Comparison of ENCODE assay signal across 21 cellular contexts in genomic region chr11:116404143-116404800, GRCh38.
"Had no signal": no experiment of that assay in that cellular context is flagged by ENCODE, and none has a peak within 500 bp of the region (broad histone marks: within the 10 kb centered on the region; RNA-seq: fewer than 3 reads in every experiment).

No MANE protein-coding gene starts in this region.

- H3K9me3 Mint-ChIP-seq: activated CD8-positive, alpha-beta T cell treated with anti-CD3 and anti-CD28 coated beads for 36 hours; activated naive CD4-positive, alpha-beta T cell treated with anti-CD3 and anti-CD28 coated beads, Interleukin-2, amount 10 ng/mL, durations not matched to agents 7 days and 5 days; activated naive CD8-positive, alpha-beta T cell treated with anti-CD3 and anti-CD28 coated beads for 36 hours; activated T-cell treated with anti-CD3 and anti-CD28 coated beads, Interleukin-2, amount 50 U/mL, for 72 hours; activated T-helper 2 cell treated with anti-CD3 and anti-CD28 coated beads, Interferon-gamma antibody, Interleukin-2, Interleukin-4, amounts not matched to agents 10 μg/mL and 5 μg/mL and 100 μg/mL, durations not matched to agents 14 hours and 24 hours and 36 hours had no signal

- H3K27ac Mint-ChIP-seq: activated CD8-positive, alpha-beta T cell treated with anti-CD3 and anti-CD28 coated beads for 36 hours; activated naive CD4-positive, alpha-beta T cell treated with anti-CD3 and anti-CD28 coated beads, Interleukin-2, amount 10 ng/mL, durations not matched to agents 7 days and 5 days; activated naive CD8-positive, alpha-beta T cell treated with anti-CD3 and anti-CD28 coated beads for 36 hours; activated T-cell treated with anti-CD3 and anti-CD28 coated beads, Interleukin-2, amount 50 U/mL, for 72 hours; activated T-helper 2 cell treated with anti-CD3 and anti-CD28 coated beads, Interferon-gamma antibody, Interleukin-2, Interleukin-4, amounts not matched to agents 10 μg/mL and 5 μg/mL and 100 μg/mL, durations not matched to agents 14 hours and 24 hours and 36 hours; T-helper 17 cell had no signal

- H3K4me3 Mint-ChIP-seq: activated CD8-positive, alpha-beta T cell treated with anti-CD3 and anti-CD28 coated beads for 36 hours; activated naive CD4-positive, alpha-beta T cell treated with anti-CD3 and anti-CD28 coated beads, Interleukin-2, amount 10 ng/mL, durations not matched to agents 7 days and 5 days; activated naive CD8-positive, alpha-beta T cell treated with anti-CD3 and anti-CD28 coated beads for 36 hours; activated T-cell treated with anti-CD3 and anti-CD28 coated beads, Interleukin-2, amount 50 U/mL, for 72 hours; T-helper 17 cell had no signal

- DNase-seq: activated CD4-positive, alpha-beta T cell treated with anti-CD3 and anti-CD28 coated beads for 4 hours; activated CD8-positive, alpha-beta memory T cell treated with anti-CD3 and anti-CD28 coated beads, Interleukin-2, amount 50 U/mL, for 4 hours; activated CD8-positive, alpha-beta T cell treated with anti-CD3 and anti-CD28 coated beads for 36 hours; activated gamma-delta T cell treated with Interleukin-2 at 50 U/mL for 16 hours; activated naive CD4-positive, alpha-beta T cell treated with anti-CD3 and anti-CD28 coated beads, Interleukin-2, amount 10 ng/mL, durations not matched to agents 7 days and 5 days; activated naive CD8-positive, alpha-beta T cell treated with anti-CD3 and anti-CD28 coated beads for 36 hours; activated T-cell treated with anti-CD3 and anti-CD28 coated beads, Interleukin-2, amount 50 U/mL, for 72 hours; cerebellar nuclear complex; Karpas-422; NCI-H146; NCI-H187 treated with DMSO at 0.1 percent for 48 hours; NCI-H446; NCI-H526; PC-3; SHP77; T-helper 17 cell; T-helper 9 cell had no signal

- H3K4me1 Mint-ChIP-seq: activated naive CD4-positive, alpha-beta T cell treated with anti-CD3 and anti-CD28 coated beads, Interleukin-2, amount 10 ng/mL, durations not matched to agents 7 days and 5 days; activated naive CD8-positive, alpha-beta T cell treated with anti-CD3 and anti-CD28 coated beads for 36 hours; T-helper 17 cell had no signal

- ATAC-seq: activated CD4-positive, CD25-positive, alpha-beta regulatory T cell treated with anti-CD3 and anti-CD28 coated beads, Interleukin-2, amount 50 U/mL, for 24 hours; activated CD8-positive, alpha-beta T cell treated with anti-CD3 and anti-CD28 coated beads for 36 hours; activated T-cell treated with anti-CD3 and anti-CD28 coated beads, Interleukin-2, amount 50 U/mL, for 72 hours; K562; PC-3; T-helper 17 cell had no signal

- H3K27me3 Mint-ChIP-seq: activated naive CD4-positive, alpha-beta T cell treated with anti-CD3 and anti-CD28 coated beads, Interleukin-2, amount 10 ng/mL, durations not matched to agents 7 days and 5 days had no signal

- H3K36me3 Mint-ChIP-seq: activated naive CD4-positive, alpha-beta T cell treated with anti-CD3 and anti-CD28 coated beads, Interleukin-2, amount 10 ng/mL, durations not matched to agents 7 days and 5 days; activated naive CD8-positive, alpha-beta T cell treated with anti-CD3 and anti-CD28 coated beads for 36 hours had no signal

- H3K27ac ChIP-seq: VCaP had no signal

- H3K4me3 ChIP-seq: K562 had no signal
